Comparison of ENCODE assay signal across 11 cellular contexts in the genomic region with DNA sequence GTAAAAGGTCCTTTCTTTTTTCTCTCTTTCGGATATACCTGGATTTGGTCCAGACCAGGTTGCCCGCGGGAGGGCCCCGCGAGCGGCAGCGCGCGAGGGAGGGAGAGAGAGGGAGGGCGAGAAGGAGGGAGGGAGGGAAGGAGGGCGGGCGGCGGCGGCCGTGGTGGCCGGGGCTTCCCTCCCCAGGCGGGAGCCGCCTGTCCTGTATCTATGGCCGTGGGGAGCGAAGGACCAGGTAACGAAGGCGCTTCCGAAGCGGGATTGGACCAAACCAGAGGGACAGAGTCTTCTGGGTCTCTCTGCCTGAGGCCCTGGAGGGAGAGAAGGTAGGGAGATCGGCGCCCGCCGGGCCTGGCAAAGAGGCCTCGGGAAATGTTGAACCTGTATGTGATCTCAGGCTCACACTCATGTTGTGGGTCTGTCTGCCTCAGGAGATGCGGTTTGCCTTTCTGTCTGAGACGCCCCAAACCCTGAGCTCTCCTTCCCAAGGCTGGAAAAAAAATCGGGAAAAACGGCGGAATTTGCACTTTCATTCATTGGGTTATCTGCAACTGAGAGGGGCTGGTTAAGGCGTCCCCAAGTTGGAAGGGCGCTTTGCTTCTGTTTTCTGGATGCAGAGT. TPM values are rescaled to one million over a fixed set of nuclear protein-coding genes. Genes with fewer than 3 reads are reported as not detected.
A peak's percentile ranks its signal among the peaks of the same experiment; 100 is the strongest.
DNase-seq lines count a peak whose midpoint lies in the region; ATAC-seq, FAIRE-seq and TF ChIP-seq lines count a peak whose summit lies in the region.
"Had no signal": no experiment of that assay in that cellular context is flagged by ENCODE, and none has a peak within 500 bp of the region (broad histone marks: within the 10 kb centered on the region; RNA-seq: fewer than 3 reads in every experiment).

No MANE protein-coding gene starts in this region.

- intact Hi-C loops in CD8-positive, alpha-beta T cell (cut with DNase I, micrococcal nuclease) = loop anchor here in 1 of 2 experiments (5.0 kb wide), 1 partner anchor 32 kb away; no protein-coding TSS in a partner anchor
- intact Hi-C loops in pancreas (cut with DNase I) = no loop called here

- POLR2A ChIA-PET in CD8-positive, alpha-beta T cell (lab: Charles Lee) = no interaction called here

- WGBS in pancreas, 2 donors = 5 to 6% methylated on average over 22 to 36 of the region's 36 CpGs

- TF ChIP-seq CTCF in CD8-positive, alpha-beta T cell (IDR thresholded peaks at IDR 0.05) = no peak
- TF ChIP-seq CTCF in Loucy (conservative IDR thresholded peaks at IDR 0.05; ENCODE audit: low read length) (no peak), coronary artery (IDR thresholded peaks at IDR 0.05) (no peak), pancreas (IDR thresholded peaks at IDR 0.05) (no peak)

- no peaks in the 10 kb centered on the region for H3K36me3 ChIP-seq in CD8-positive, alpha-beta T cell (ENCODE audit: insufficient read depth, low read length)
- no peaks in the 10 kb centered on the region for H3K36me3 ChIP-seq in Loucy (ENCODE audit: insufficient read depth, low read length)
- no peaks in the 10 kb centered on the region for H3K36me3 ChIP-seq in pancreas

- H2AFZ ChIP-seq in Loucy (ENCODE audit: low read length) = peak overlapping the region; percentile 78

- no peaks in the 10 kb centered on the region for H3K9me3 ChIP-seq in CD8-positive, alpha-beta T cell (ENCODE audit: low read length)
- H3K9me3 ChIP-seq in Loucy (ENCODE audit: insufficient read depth, low read depth, low read length) (no peaks in the 10 kb centered on the region), pancreas (no peaks in the 10 kb centered on the region)
- H3K9me3 ChIP-seq: testis had no signal

- H3K9me2 ChIP-seq in Loucy (replicated peaks; ENCODE audit: low read depth, low read length) = no peaks in the 10 kb centered on the region

- H3K27ac Mint-ChIP-seq in CD8-positive, alpha-beta T cell = no peak overlapping the region

- H3K4me3 ChIP-seq in CD8-positive, alpha-beta T cell (ENCODE audit: low read depth, low read length) = no peak overlapping the region
- peak overlapping the region; percentile 82 for H3K4me3 ChIP-seq in Loucy (ENCODE audit: low read length, poor library complexity, severe bottlenecking)
- H3K4me3 ChIP-seq in coronary artery = peak overlapping the region; percentile 70
- peak overlapping the region in 2 of 4 donors; percentile 10 to 43 for H3K4me3 ChIP-seq in pancreas

- H3K27me3 Mint-ChIP-seq in CD8-positive, alpha-beta T cell (ENCODE audit: low read depth) = peaks cover 88% of the 10 kb centered on the region

- peak overlapping the region; percentile 80 for H3K4me3 Mint-ChIP-seq in CD8-positive, alpha-beta T cell

- peaks cover 93% of the 10 kb centered on the region for H3K27me3 ChIP-seq in CD8-positive, alpha-beta T cell (ENCODE audit: insufficient read depth, low read length)
- no peaks in the 10 kb centered on the region for H3K27me3 ChIP-seq in Loucy (ENCODE audit: insufficient read depth, low read length, poor library complexity, severe bottlenecking)
- peaks cover 0 to 81% (median 12%) of the 10 kb centered on the region in 4 donors for H3K27me3 ChIP-seq in pancreas

- peaks cover 47% of the 10 kb centered on the region for H3K79me2 ChIP-seq in Loucy (ENCODE audit: insufficient read depth, low read length)

- FAIRE-seq in pancreas (lab: Jason Lieb, UNC) = no peak

- no peaks in the 10 kb centered on the region for H3K9me3 Mint-ChIP-seq in CD8-positive, alpha-beta T cell

- H3K36me3 Mint-ChIP-seq in CD8-positive, alpha-beta T cell = no peaks in the 10 kb centered on the region

- peaks cover 4% of the 10 kb centered on the region for H4K20me1 ChIP-seq in Loucy (ENCODE audit: insufficient read depth, low read length, poor library complexity, severe bottlenecking)

- no peaks in the 10 kb centered on the region for H3F3A ChIP-seq in Loucy (ENCODE audit: low read depth)

- CTCF ChIA-PET in CD8-positive, alpha-beta T cell (lab: Charles Lee) = interaction anchor here (0.8 to 17.0 kb wide), 4 partner anchors 9 to 199 kb away, joined by 3 to 372 read pairs (median 3); partner anchors contain the start of gene SMUG1

- H3K4me2 ChIP-seq in Loucy (ENCODE audit: low read depth, low read length, poor library complexity, severe bottlenecking) = peak overlapping the region; percentile 84

- no peak overlapping the region for H3K27ac ChIP-seq in CD8-positive, alpha-beta T cell (ENCODE audit: low read depth, low read length)
- no peak overlapping the region for H3K27ac ChIP-seq in coronary artery
- H3K27ac ChIP-seq in pancreas = no peak overlapping the region

- peak; percentile 19 for ATAC-seq in CD8-positive, alpha-beta T cell
- ATAC-seq in pancreas = peak; percentile 15 to 35 (median 32)
- no peak for ATAC-seq in GM18907 (IDR thresholded peaks at IDR 0.05; ENCODE audit: unreplicated experiment)
- ATAC-seq in HG03354 (IDR thresholded peaks at IDR 0.05; ENCODE audit: poor library complexity, severe bottlenecking, unreplicated experiment) = no peak

- peaks cover 41% of the 10 kb centered on the region for H3K4me1 ChIP-seq in CD8-positive, alpha-beta T cell (ENCODE audit: insufficient read depth, low read length)
- H3K4me1 ChIP-seq in Loucy (ENCODE audit: insufficient read depth, low read length, poor library complexity, severe bottlenecking) (peaks cover 58% of the 10 kb centered on the region), pancreas (peaks cover 0 to 16% (median 12%) of the 10 kb centered on the region in 3 donors)

- no peak for DNase-seq in CD8-positive, alpha-beta T cell
- DNase-seq in coronary artery (ENCODE audit: low spot score) = no peak
- peak in 1 of 6 donors; percentile 14 for DNase-seq in pancreas
- no peak for DNase-seq in Ammon's horn (ENCODE audit: low spot score)
- no peak for DNase-seq in NCI-H1694 treated with DMSO at 0.1 percent for 48 hours (lab: John Stamatoyannopoulos, UW)
- DNase-seq: NCI-H446 treated with DMSO at 0.1 percent for 48 hours, testis had no signal

- H3K9ac ChIP-seq in Loucy (ENCODE audit: low read depth, low read length, poor library complexity, severe bottlenecking) = peak overlapping the region; percentile 97

- H3K4me1 Mint-ChIP-seq in CD8-positive, alpha-beta T cell (ENCODE audit: low read depth) = peaks cover 40% of the 10 kb centered on the region

RNA-seq across cellular contexts. Expression of gene HOXC9, which starts 5.2 kb away (rescaled TPM):
- not detected for total RNA-seq in CD8-positive, alpha-beta T cell
- under 1 TPM in 1 of 6 donors, not detected in 5; 0.19 TPM for total RNA-seq in pancreas
- under 1 TPM; 0.26 to 0.27 TPM for polyA plus RNA-seq in pancreas
- total RNA-seq: pulmonary artery endothelial cell had no signal

RNA-seq across cellular contexts. Expression of gene HOXC10, which starts 9.9 kb away (rescaled TPM):
- not detected for total RNA-seq in CD8-positive, alpha-beta T cell
- total RNA-seq in pancreas = under 1 TPM in 1 of 6 donors, not detected in 5; 0.08 TPM
- under 1 TPM in 1 of 2 donors, not detected in 1; 0.16 TPM for polyA plus RNA-seq in pancreas
- total RNA-seq: pulmonary artery endothelial cell had no signal

RNA-seq across cellular contexts. Expression of gene HOXC8, which starts 14.0 kb away (rescaled TPM):
- total RNA-seq in CD8-positive, alpha-beta T cell = not detected
- total RNA-seq in pancreas = not detected
- not detected for polyA plus RNA-seq in pancreas
- total RNA-seq: pulmonary artery endothelial cell had no signal

RNA-seq across cellular contexts. Expression of gene HOTAIR, which starts 20.0 kb away (rescaled TPM):
- total RNA-seq in CD8-positive, alpha-beta T cell = not detected
- total RNA-seq in pancreas = not detected
- not detected for polyA plus RNA-seq in pancreas
- total RNA-seq: pulmonary artery endothelial cell had no signal

RNA-seq across cellular contexts. Expression of gene HOXC11, which starts 21.9 kb away (rescaled TPM):
- total RNA-seq in CD8-positive, alpha-beta T cell = not detected
- total RNA-seq in pancreas = not detected
- not detected for polyA plus RNA-seq in pancreas
- total RNA-seq: pulmonary artery endothelial cell had no signal

Comparison
In these comparisons a context has a peak if more than half of its experiments do, and no peak if none do; other contexts are left out.
1. ATAC-seq: peak in CD8-positive, alpha-beta T cell (single experiment) and pancreas (4 of 4); none in GM18907 (single experiment) and HG03354 (single experiment).